ENCODE assay signal across 18 cellular contexts in genomic region chr6:165899592-165899991, GRCh38.
"Had no signal": no experiment of that assay in that cellular context is flagged by ENCODE, and none has a peak within 500 bp of the region (broad histone marks: within the 10 kb centered on the region; RNA-seq: fewer than 3 reads in every experiment).

No MANE protein-coding gene starts in this region.

- H3K9me3 Mint-ChIP-seq: naive thymus-derived CD8-positive, alpha-beta T cell; stimulated activated naive B cell treated with anti-CD40 and anti-IgM and Interleukin-4, amounts not matched to agents 10 μg/mL and 1 μg/mL and 100 μg/mL, for 72 hours had no signal

- H3K4me3 ChIP-seq: heart left ventricle, mucosa of descending colon, prostate gland, right lobe of liver, spleen, stomach had no signal

- H3K36me3 ChIP-seq: heart left ventricle, prostate gland, right lobe of liver, spleen, stomach had no signal

- ATAC-seq: esophagus mucosa; heart left ventricle; left lobe of liver; mucosa of descending colon; naive thymus-derived CD8-positive, alpha-beta T cell; right lobe of liver; stimulated activated naive B cell treated with anti-CD40 and anti-IgM and Interleukin-4, amounts not matched to agents 10 μg/mL and 1 μg/mL and 100 μg/mL, for 72 hours had no signal

- H3K4me1 Mint-ChIP-seq: stimulated activated naive B cell treated with anti-CD40 and anti-IgM and Interleukin-4, amounts not matched to agents 10 μg/mL and 1 μg/mL and 100 μg/mL, for 72 hours had no signal

- H3K9ac ChIP-seq: parathyroid adenoma had no signal

- H2AFZ ChIP-seq: parathyroid adenoma had no signal

- H3K4me1 ChIP-seq: heart left ventricle, parathyroid adenoma, prostate gland, right lobe of liver, spleen, stomach had no signal

- H3K9me3 ChIP-seq: heart left ventricle, mucosa of descending colon, prostate gland, right lobe of liver, spleen, stomach had no signal

- H3K27me3 ChIP-seq: right lobe of liver, stomach had no signal

- H3K79me2 ChIP-seq: parathyroid adenoma had no signal

- H3K4me3 Mint-ChIP-seq: naive thymus-derived CD8-positive, alpha-beta T cell; stimulated activated naive B cell treated with anti-CD40 and anti-IgM and Interleukin-4, amounts not matched to agents 10 μg/mL and 1 μg/mL and 100 μg/mL, for 72 hours had no signal

- H3K27ac ChIP-seq: heart left ventricle, parathyroid adenoma, prostate gland, right lobe of liver, spleen, stomach had no signal

- H3K36me3 Mint-ChIP-seq: naive thymus-derived CD8-positive, alpha-beta T cell; stimulated activated naive B cell treated with anti-CD40 and anti-IgM and Interleukin-4, amounts not matched to agents 10 μg/mL and 1 μg/mL and 100 μg/mL, for 72 hours had no signal

- H3K27ac Mint-ChIP-seq: naive thymus-derived CD8-positive, alpha-beta T cell; stimulated activated naive B cell treated with anti-CD40 and anti-IgM and Interleukin-4, amounts not matched to agents 10 μg/mL and 1 μg/mL and 100 μg/mL, for 72 hours had no signal

- DNase-seq: effector memory CD4-positive, alpha-beta T cell; heart left ventricle; mammary epithelial cell; mucosa of descending colon; naive thymus-derived CD8-positive, alpha-beta T cell; retina; right lobe of liver; spleen; stimulated activated CD4-positive, alpha-beta T cell treated with anti-CD3 and anti-CD28 coated beads, Interleukin-15, amount 100 ng/mL, for 24 hours; stimulated activated CD4-positive, alpha-beta T cell treated with anti-CD3 and anti-CD28 coated beads, Interleukin-1b, Interleukin-23, amount 100 ng/mL, for 48 hours; stimulated activated CD4-positive, alpha-beta T cell treated with anti-CD3 and anti-CD28 coated beads, Interleukin-4, amount 100 ng/mL, for 24 hours; stimulated activated naive B cell treated with anti-CD40 and anti-IgM and Interleukin-4, amounts not matched to agents 10 μg/mL and 1 μg/mL and 100 μg/mL, for 72 hours; stomach; trophoblast cell had no signal
